11 cellular contexts compared by ENCODE assay signal in the genomic region with DNA sequence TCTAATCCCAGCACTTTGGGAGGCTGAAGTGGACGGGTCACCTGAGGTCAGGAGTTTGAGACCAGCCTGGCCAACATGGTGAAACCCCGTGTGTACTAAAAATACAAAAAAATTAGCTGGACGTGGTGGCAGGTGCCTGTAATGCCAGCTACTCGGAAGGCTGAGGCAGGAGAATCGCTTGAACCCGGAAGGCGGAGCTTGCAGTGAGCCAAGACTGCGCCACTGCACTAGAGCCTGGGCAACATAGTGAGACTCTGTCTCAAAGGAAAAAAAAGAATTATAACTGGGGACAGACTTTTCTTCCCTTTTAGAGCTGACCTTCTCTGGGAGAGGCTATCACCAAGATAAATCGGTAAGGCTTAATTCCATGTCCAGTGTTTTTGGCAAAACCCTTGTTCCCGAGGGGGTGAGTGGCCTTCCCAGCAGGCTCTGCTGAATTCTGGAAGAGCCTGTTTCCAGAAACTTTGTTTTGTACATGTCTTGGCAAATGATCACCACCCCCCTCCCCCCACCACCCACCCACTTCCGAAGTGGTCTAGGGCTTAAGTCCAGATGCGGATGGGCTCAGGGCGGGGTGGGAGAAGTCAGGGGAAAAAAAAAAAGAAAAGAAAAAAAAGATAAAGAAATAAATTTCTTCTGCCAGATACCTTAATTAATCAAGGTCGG. TPM values are rescaled to one million over a fixed set of nuclear protein-coding genes. Genes with fewer than 3 reads are reported as not detected.
DNase-seq lines count a peak whose midpoint lies in the region; ATAC-seq and TF ChIP-seq lines count a peak whose summit lies in the region.
"Had no signal": no experiment of that assay in that cellular context is flagged by ENCODE, and none has a peak within 500 bp of the region (broad histone marks: within the 10 kb centered on the region; RNA-seq: fewer than 3 reads in every experiment).

No MANE protein-coding gene starts in this region.

- no peaks in the 10 kb centered on the region for H3K27me3 Mint-ChIP-seq in stimulated activated naive B cell treated with anti-CD40 and anti-IgM and Interleukin-4, amounts not matched to agents 10 μg/mL and 1 μg/mL and 100 μg/mL, for 72 hours
- H3K27me3 Mint-ChIP-seq: memory B cell had no signal

- no peaks in the 10 kb centered on the region for H3K36me3 Mint-ChIP-seq in stimulated activated naive B cell treated with anti-CD40 and anti-IgM and Interleukin-4, amounts not matched to agents 10 μg/mL and 1 μg/mL and 100 μg/mL, for 72 hours
- H3K36me3 Mint-ChIP-seq: memory B cell had no signal

- no peak for TF ChIP-seq CTCF in HEK293 (tag by site-specific recombination; IDR thresholded peaks at IDR 0.05)
- no peak for TF ChIP-seq CTCF in gastroesophageal sphincter (IDR thresholded peaks at IDR 0.05)

- CTCF ChIA-PET in HEK293 (lab: Yijun Ruan, JAX), result interaction anchor here (0.6 to 3.1 kb wide), 12 partner anchors 8 to 209 kb away, joined by 3 to 21 read pairs (median 6); no protein-coding TSS in a partner anchor
- CTCF ChIA-PET in HEK293T (lab: Yijun Ruan, JAX), result interaction anchor here (1.5 kb wide), 1 partner anchor 18 kb away, joined by 4 read pairs; no protein-coding TSS in a partner anchor

- no peaks in the 10 kb centered on the region for H3K27me3 ChIP-seq in SJCRH30
- no peaks in the 10 kb centered on the region for H3K27me3 ChIP-seq in gastroesophageal sphincter

- WGBS in gastroesophageal sphincter (ENCODE audit: low coverage in 1 of 2), 2 donors, result 73 to 79% methylated on average over 7 to 11 of the region's 14 CpGs

- POLR2A ChIA-PET in HEK293 (lab: Yijun Ruan, JAX), result interaction anchor here (2.3 kb wide), 1 partner anchor 21 kb away, joined by 5 read pairs; no protein-coding TSS in a partner anchor
- POLR2A ChIA-PET in HEK293T (lab: Yijun Ruan, JAX), result interaction anchor here (1.5 to 2.3 kb wide), 2 partner anchors 23 to 26 kb away, joined by 5 to 19 read pairs; no protein-coding TSS in a partner anchor

- H3K4me1 Mint-ChIP-seq in stimulated activated naive B cell treated with anti-CD40 and anti-IgM and Interleukin-4, amounts not matched to agents 10 μg/mL and 1 μg/mL and 100 μg/mL, for 72 hours, result peaks cover 10 to 20% of the 10 kb centered on the region in 2 donors

- H3K9me3 ChIP-seq in HEK293 (ENCODE audit: control insufficient read depth, insufficient read depth, low read depth, low read length) (no peaks in the 10 kb centered on the region), SJCRH30 (replicated peaks) (no peaks in the 10 kb centered on the region), gastroesophageal sphincter (no peaks in the 10 kb centered on the region)

- no peak for TF ChIP-seq POLR2A in gastroesophageal sphincter (IDR thresholded peaks at IDR 0.05)

- peak overlapping the region; percentile 96 for H3K27ac Mint-ChIP-seq in stimulated activated naive B cell treated with anti-CD40 and anti-IgM and Interleukin-4, amounts not matched to agents 10 μg/mL and 1 μg/mL and 100 μg/mL, for 72 hours

- H3K9me3 Mint-ChIP-seq in stimulated activated naive B cell treated with anti-CD40 and anti-IgM and Interleukin-4, amounts not matched to agents 10 μg/mL and 1 μg/mL and 100 μg/mL, for 72 hours, result no peaks in the 10 kb centered on the region
- H3K9me3 Mint-ChIP-seq: memory B cell had no signal

- H3K36me3 ChIP-seq in HEK293 (ENCODE audit: control insufficient read depth in 2 of 2, insufficient read depth in 1 of 2, low read length in 2 of 2) (no peaks in the 10 kb centered on the region), SJCRH30 (no peaks in the 10 kb centered on the region), gastroesophageal sphincter (no peaks in the 10 kb centered on the region)

- ATAC-seq in gastroesophageal sphincter (no peak), GM19397 (IDR thresholded peaks at IDR 0.05; ENCODE audit: unreplicated experiment) (no peak)
- no peak for ATAC-seq in stimulated activated naive B cell treated with anti-CD40 and anti-IgM and Interleukin-4, amounts not matched to agents 10 μg/mL and 1 μg/mL and 100 μg/mL, for 72 hours (replicated peaks)

- DNase-seq in SJCRH30 (no peak), NCI-H69 (lab: John Stamatoyannopoulos, UW) (no peak), HEK293T (ENCODE audit: extremely low spot score) (no peak)
- DNase-seq in stimulated activated naive B cell treated with anti-CD40 and anti-IgM and Interleukin-4, amounts not matched to agents 10 μg/mL and 1 μg/mL and 100 μg/mL, for 72 hours, result no peak
- DNase-seq: activated gamma-delta T cell, NCI-H2029 treated with DMSO at 0.1 percent for 48 hours had no signal

- H3K27ac ChIP-seq in HEK293 (ENCODE audit: extremely low read depth, low read depth, low read length) (peak overlapping the region; percentile 82), SJCRH30 (no peak overlapping the region), gastroesophageal sphincter (peak overlapping the region in 3 of 4 donors; percentile 88 to 94 (median 91))

- no peak overlapping the region for H3K4me3 ChIP-seq in HEK293 (ENCODE audit: low read depth, low read length)
- peak overlapping the region; percentile 56 for H3K4me3 ChIP-seq in SJCRH30
- H3K4me3 ChIP-seq in gastroesophageal sphincter, result peak overlapping the region in 1 of 2 donors; percentile 55

- no peak for TF ChIP-seq EP300 in gastroesophageal sphincter (IDR thresholded peaks at IDR 0.05)

- H3K4me3 Mint-ChIP-seq in stimulated activated naive B cell treated with anti-CD40 and anti-IgM and Interleukin-4, amounts not matched to agents 10 μg/mL and 1 μg/mL and 100 μg/mL, for 72 hours, result peak overlapping the region in 1 of 2 donors; percentile 84

- peaks cover 8% of the 10 kb centered on the region for H3K4me1 ChIP-seq in HEK293 (ENCODE audit: control insufficient read depth, insufficient read depth, low read length)
- H3K4me1 ChIP-seq in SJCRH30, result peaks cover 4% of the 10 kb centered on the region
- H3K4me1 ChIP-seq in gastroesophageal sphincter, result peaks cover 0 to 20% (median 6%) of the 10 kb centered on the region in 3 donors

TF ChIP-seq in HEK293, 187 proteins besides CTCF, POLR2A, EP300 and RAD21:
- peak; percentile 57 for TF ChIP-seq ZNF121 (tag by site-specific recombination; IDR thresholded peaks at IDR 0.05)
- TF ChIP-seq KLF16 (tag by site-specific recombination; IDR thresholded peaks at IDR 0.05), result no peak

TF ChIP-seq in HEK293T, 16 proteins besides CTCF, POLR2A, EP300 and RAD21:
- TF ChIP-seq, protein P1, sequence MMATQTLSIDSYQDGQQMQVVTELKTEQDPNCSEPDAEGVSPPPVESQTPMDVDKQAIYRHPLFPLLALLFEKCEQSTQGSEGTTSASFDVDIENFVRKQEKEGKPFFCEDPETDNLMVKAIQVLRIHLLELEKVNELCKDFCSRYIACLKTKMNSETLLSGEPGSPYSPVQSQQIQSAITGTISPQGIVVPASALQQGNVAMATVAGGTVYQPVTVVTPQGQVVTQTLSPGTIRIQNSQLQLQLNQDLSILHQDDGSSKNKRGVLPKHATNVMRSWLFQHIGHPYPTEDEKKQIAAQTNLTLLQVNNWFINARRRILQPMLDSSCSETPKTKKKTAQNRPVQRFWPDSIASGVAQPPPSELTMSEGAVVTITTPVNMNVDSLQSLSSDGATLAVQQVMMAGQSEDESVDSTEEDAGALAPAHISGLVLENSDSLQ (IDR thresholded peaks at IDR 0.05), result no peak
- no peak for TF ChIP-seq L3MBTL2 (conservative IDR thresholded peaks at IDR 0.05)
- TF ChIP-seq ZNF384 (IDR thresholded peaks at IDR 0.05), result no peak
- TF ChIP-seq FOXM1 (IDR thresholded peaks at IDR 0.05; ENCODE audit: borderline replicate concordance), result no peak
- TF ChIP-seq FOXK2 (IDR thresholded peaks at IDR 0.05), result no peak
- no peak for TF ChIP-seq LEF1 (IDR thresholded peaks at IDR 0.05; ENCODE audit: borderline replicate concordance)
- no peak for TF ChIP-seq TARDBP (IDR thresholded peaks at IDR 0.05)
- TF ChIP-seq NFRKB (IDR thresholded peaks at IDR 0.05), result no peak
- TF ChIP-seq SUZ12 (IDR thresholded peaks at IDR 0.05), result no peak
- no peak for TF ChIP-seq BHLHE40 (IDR thresholded peaks at IDR 0.05; ENCODE audit: borderline replicate concordance)
- no peak for TF ChIP-seq FOXA1 (IDR thresholded peaks at IDR 0.05)
- no peak for TF ChIP-seq HDGF (IDR thresholded peaks at IDR 0.05; ENCODE audit: borderline replicate concordance)
- no peak for TF ChIP-seq CTBP1 (IDR thresholded peaks at IDR 0.05; ENCODE audit: borderline replicate concordance)
TF ChIP-seq in HEK293T: peak in this region for 0.

RNA-seq across cellular contexts. Expression of a gene that starts 32.3 kb away (rescaled TPM):
- 0.03 TPM in 1 of 2 replicates, not detected in the other for total RNA-seq in SJCRH30 (2014; rRNA removed; shearing (Covaris generic))
- under 1 TPM; 0.16 to 0.94 (median 0.68) TPM for total RNA-seq in gastroesophageal sphincter
- total RNA-seq: HT1080 had no signal

RNA-seq across cellular contexts. Expression of a gene that starts 47.2 kb away (rescaled TPM):
- 58.6 and 60.9 TPM in 2 replicates for total RNA-seq in SJCRH30 (2014; rRNA removed; shearing (Covaris generic))
- 10 to 100 TPM; 55.1 to 76.3 (median 62.5) TPM for total RNA-seq in gastroesophageal sphincter
